In the genomic region with DNA sequence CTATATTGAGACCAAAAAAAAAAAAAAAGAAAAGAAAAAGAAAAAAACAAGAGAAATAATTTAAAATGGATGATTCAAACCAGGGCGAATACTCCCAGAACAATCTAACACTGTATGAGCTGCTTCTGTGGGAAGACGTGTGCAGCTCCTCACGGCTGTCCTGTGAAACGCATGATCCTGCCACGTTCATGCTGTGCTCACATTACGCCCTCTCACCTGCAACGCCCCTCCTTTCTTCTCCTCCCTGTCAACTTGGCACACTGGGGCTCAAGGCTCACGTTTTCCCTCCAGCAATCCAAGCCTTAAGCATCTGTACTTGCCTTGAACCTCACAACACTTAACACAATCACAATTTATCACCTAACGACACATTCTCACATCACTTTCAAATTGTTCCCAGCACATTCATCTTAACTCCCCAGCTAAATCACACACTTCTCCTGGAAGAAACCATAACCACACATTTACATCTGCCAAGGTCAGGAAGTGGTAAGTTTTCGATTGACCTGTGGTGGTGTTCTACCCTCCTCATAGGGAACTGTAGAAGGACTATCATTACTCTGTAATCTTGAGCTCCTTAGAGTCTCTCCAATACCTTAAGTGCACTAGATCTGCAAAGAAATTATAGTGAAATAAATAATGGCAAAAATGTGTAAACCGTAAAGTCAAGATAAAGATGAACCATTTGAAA, we compare ENCODE assay signal across 17 cellular contexts. TPM values are rescaled to one million over a fixed set of nuclear protein-coding genes. Genes with fewer than 3 reads are reported as not detected.
DNase-seq lines count a peak whose midpoint lies in the region; ATAC-seq and TF ChIP-seq lines count a peak whose summit lies in the region.
"Had no signal": no experiment of that assay in that cellular context is flagged by ENCODE, and none has a peak within 500 bp of the region (broad histone marks: within the 10 kb centered on the region; RNA-seq: fewer than 3 reads in every experiment).

No MANE protein-coding gene starts in this region.

- peaks cover 46% of the 10 kb centered on the region for H3K36me3 Mint-ChIP-seq in T-helper 1 cell treated with Interleukin-12 subunit alpha and Interleukin-12 subunit beta and Interleukin-4 antibody, amounts not matched to agents 30 μg/mL and 1 μg/mL, for 36 hours (ENCODE audit: low read depth)
- no peaks in the 10 kb centered on the region for H3K36me3 Mint-ChIP-seq in glutamatergic neuron (ENCODE audit: unreplicated experiment)

- peak overlapping the region; percentile 77 for H3K4me2 ChIP-seq in DND-41 (ENCODE audit: insufficient read depth, low read length)

- no peak overlapping the region for H3K27ac Mint-ChIP-seq in T-helper 1 cell treated with Interleukin-12 subunit alpha and Interleukin-12 subunit beta and Interleukin-4 antibody, amounts not matched to agents 30 μg/mL and 1 μg/mL, for 36 hours
- H3K27ac Mint-ChIP-seq in glutamatergic neuron (ENCODE audit: unreplicated experiment) = peak overlapping the region; percentile 92

- H3K9me3 ChIP-seq in DND-41 (ENCODE audit: insufficient read depth, low read length, severe bottlenecking) = no peaks in the 10 kb centered on the region
- H3K9me3 ChIP-seq: gastroesophageal sphincter had no signal

- peak; percentile 38 for DNase-seq in DND-41
- DNase-seq in KBM-7 = peak; percentile 44
- DNase-seq in glutamatergic neuron = no peak
- DNase-seq in NCI-H82 (lab: John Stamatoyannopoulos, UW) = no peak
- DNase-seq in SW480 (ENCODE audit: low spot score) = no peak
- DNase-seq: aorta; Calu3; effector memory CD4-positive, alpha-beta T cell; kidney; NCI-H1436 treated with DMSO at 0.1 percent for 48 hours; NCI-H748 treated with DMSO at 0.1 percent for 48 hours had no signal

- TF ChIP-seq CTCF in DND-41 (IDR thresholded peaks at IDR 0.05; ENCODE audit: borderline replicate concordance, extremely low read depth, low read length, poor library complexity, severe bottlenecking) (no peak), glutamatergic neuron (IDR thresholded peaks at IDR 0.05; ENCODE audit: partially characterized antibody, unreplicated experiment) (no peak)

- H2AFZ ChIP-seq in DND-41 (ENCODE audit: low read depth, low read length) = no peak overlapping the region

- ATAC-seq in DND-41 (ENCODE audit: insufficient read depth, low read depth) (peak; percentile 53), GM19023 (IDR thresholded peaks at IDR 0.05; ENCODE audit: unreplicated experiment) (no peak)
- ATAC-seq: gastroesophageal sphincter had no signal

- H3K27ac ChIP-seq in DND-41 (ENCODE audit: low read length) = peak overlapping the region; percentile 99
- H3K27ac ChIP-seq: gastroesophageal sphincter had no signal

- H3K9ac ChIP-seq in DND-41 (ENCODE audit: low read depth, low read length) = peak overlapping the region; percentile 60

- peaks cover 82% of the 10 kb centered on the region for H3K4me1 ChIP-seq in DND-41 (ENCODE audit: insufficient read depth, low read length)

- peak overlapping the region; percentile 5 for H3K4me3 Mint-ChIP-seq in T-helper 1 cell treated with Interleukin-12 subunit alpha and Interleukin-12 subunit beta and Interleukin-4 antibody, amounts not matched to agents 30 μg/mL and 1 μg/mL, for 36 hours
- peak overlapping the region; percentile 69 for H3K4me3 Mint-ChIP-seq in glutamatergic neuron (ENCODE audit: unreplicated experiment)

- H3K27me3 Mint-ChIP-seq in T-helper 1 cell treated with Interleukin-12 subunit alpha and Interleukin-12 subunit beta and Interleukin-4 antibody, amounts not matched to agents 30 μg/mL and 1 μg/mL, for 36 hours (ENCODE audit: low read depth) = no peaks in the 10 kb centered on the region
- H3K27me3 Mint-ChIP-seq in glutamatergic neuron (ENCODE audit: unreplicated experiment) = peaks cover 21% of the 10 kb centered on the region

- no peaks in the 10 kb centered on the region for H3K27me3 ChIP-seq in DND-41 (ENCODE audit: insufficient read depth, low read length, poor library complexity)
- H3K27me3 ChIP-seq: gastroesophageal sphincter had no signal

- peak overlapping the region in 1 of 2 experiments; percentile 45; a peak in 2 of 4 replicates for H3K4me3 ChIP-seq in DND-41 (ENCODE audit: low read depth in 1 of 2, low read length in 2 of 2)
- H3K4me3 ChIP-seq: gastroesophageal sphincter had no signal

- no peaks in the 10 kb centered on the region for H3K9me3 Mint-ChIP-seq in T-helper 1 cell treated with Interleukin-12 subunit alpha and Interleukin-12 subunit beta and Interleukin-4 antibody, amounts not matched to agents 30 μg/mL and 1 μg/mL, for 36 hours
- H3K9me3 Mint-ChIP-seq in glutamatergic neuron (ENCODE audit: unreplicated experiment) = peaks cover 28% of the 10 kb centered on the region

- H3K79me2 ChIP-seq in DND-41 (ENCODE audit: insufficient read depth, low read length) = peaks cover 41% of the 10 kb centered on the region

- peaks cover 36% of the 10 kb centered on the region for H3K4me1 Mint-ChIP-seq in T-helper 1 cell treated with Interleukin-12 subunit alpha and Interleukin-12 subunit beta and Interleukin-4 antibody, amounts not matched to agents 30 μg/mL and 1 μg/mL, for 36 hours (ENCODE audit: low read depth)
- peaks cover 56% of the 10 kb centered on the region for H3K4me1 Mint-ChIP-seq in glutamatergic neuron (ENCODE audit: low read depth, unreplicated experiment)

- H4K20me1 ChIP-seq in DND-41 (ENCODE audit: insufficient read depth, low read length) = no peaks in the 10 kb centered on the region

- in situ Hi-C loops in KBM-7 (cut with MboI; ENCODE audit: low pct_unique_long_range_greater_than_20kb, low sequenced_read_pairs) = no loop called here

- peaks cover 77% of the 10 kb centered on the region for H3K36me3 ChIP-seq in DND-41 (ENCODE audit: insufficient read depth, low read length)

RNA-seq across cellular contexts. Expression of gene MBTPS1, which starts 29.1 kb away (rescaled TPM):
- 105 TPM for total RNA-seq in glutamatergic neuron (ENCODE audit: unreplicated experiment)

RNA-seq across cellular contexts. Expression of gene SLC38A8, which starts 45.0 kb away (rescaled TPM):
- not detected for total RNA-seq in glutamatergic neuron (ENCODE audit: unreplicated experiment)
- total RNA-seq: aorta, Calu3, gastroesophageal sphincter, H4, kidney, myocyte, temporal lobe had no signal

RNA-seq across cellular contexts. Expression of gene HSDL1, which starts 57.4 kb away (rescaled TPM):
- 81.7 TPM for total RNA-seq in glutamatergic neuron (ENCODE audit: unreplicated experiment)

RNA-seq across cellular contexts. Expression of gene DNAAF1, which starts 57.5 kb away (rescaled TPM):
- 0.56 TPM for total RNA-seq in glutamatergic neuron (ENCODE audit: unreplicated experiment)
- total RNA-seq: Calu3, myocyte had no signal

Comparison
In these comparisons a context has a peak if more than half of its experiments do, and no peak if none do; other contexts are left out.
1. DNase-seq: peak in DND-41 (single experiment) and KBM-7 (single experiment); none in glutamatergic neuron (single experiment), NCI-H82 (single experiment) and SW480 (single experiment).